Comparison of ENCODE assay signal across 11 cellular contexts in genomic region chr1:85884372-85885035, GRCh38.
DNase-seq lines count a peak whose midpoint lies in the region; ATAC-seq and TF ChIP-seq lines count a peak whose summit lies in the region.
"Had no signal": no experiment of that assay in that cellular context is flagged by ENCODE, and none has a peak within 500 bp of the region (broad histone marks: within the 10 kb centered on the region; RNA-seq: fewer than 3 reads in every experiment).

No MANE protein-coding gene starts in this region.

- no peak for DNase-seq in AG09319 (ENCODE audit: extremely low read depth, low read depth)
- peak; percentile 36 for DNase-seq in HPDE6-E6E7 (ENCODE audit: extremely low spot score)
- peak; percentile 68 for DNase-seq in adipocyte (ENCODE audit: low read depth)
- no peak for DNase-seq in kidney epithelial cell (ENCODE audit: low read depth)
- no peak for DNase-seq in occipital lobe (lab: John Stamatoyannopoulos, UW)
- DNase-seq in cerebellar nuclear complex (lab: John Stamatoyannopoulos, UW) = no peak
- DNase-seq in sigmoid colon = no peak
- no peak for DNase-seq in activated naive CD8-positive, alpha-beta T cell treated with anti-CD3 and anti-CD28 coated beads, Interleukin-2, amount 50 U/mL, for 24 hours
- DNase-seq: activated gamma-delta T cell had no signal

- no peak overlapping the region for H3K4me3 ChIP-seq in adipocyte (ENCODE audit: low read length)
- H3K4me3 ChIP-seq in kidney epithelial cell (ENCODE audit: low read depth, low read length) = no peak overlapping the region
- no peak overlapping the region for H3K4me3 ChIP-seq in sigmoid colon
- H3K4me3 ChIP-seq: GM12878 had no signal

- H3K27me3 ChIP-seq in adipocyte (replicated peaks; ENCODE audit: control insufficient read depth, insufficient read depth, low read length) (no peaks in the 10 kb centered on the region), kidney epithelial cell (ENCODE audit: control insufficient read depth, insufficient read depth, low read length) (no peaks in the 10 kb centered on the region), sigmoid colon (no peaks in the 10 kb centered on the region)

- no peaks in the 10 kb centered on the region for H3K4me1 Mint-ChIP-seq in activated naive CD8-positive, alpha-beta T cell treated with anti-CD3 and anti-CD28 coated beads, Interleukin-2, amount 50 U/mL, for 24 hours

- no peak overlapping the region for H3K27ac ChIP-seq in sigmoid colon
- H3K27ac ChIP-seq: parathyroid adenoma had no signal

- H3K27ac Mint-ChIP-seq in activated naive CD8-positive, alpha-beta T cell treated with anti-CD3 and anti-CD28 coated beads, Interleukin-2, amount 50 U/mL, for 24 hours = no peak overlapping the region

- H3K9me3 ChIP-seq in adipocyte (ENCODE audit: control insufficient read depth, low read length) = no peaks in the 10 kb centered on the region
- H3K9me3 ChIP-seq in sigmoid colon = no peaks in the 10 kb centered on the region

- ATAC-seq in activated naive CD8-positive, alpha-beta T cell treated with anti-CD3 and anti-CD28 coated beads, Interleukin-2, amount 50 U/mL, for 24 hours = no peak
- ATAC-seq: GM12878 had no signal

- H3K36me3 Mint-ChIP-seq in activated naive CD8-positive, alpha-beta T cell treated with anti-CD3 and anti-CD28 coated beads, Interleukin-2, amount 50 U/mL, for 24 hours (ENCODE audit: low read depth) = no peaks in the 10 kb centered on the region

- no peak for TF ChIP-seq POLR2A in sigmoid colon (IDR thresholded peaks at IDR 0.05)

- H3K36me3 ChIP-seq in adipocyte (ENCODE audit: control insufficient read depth, insufficient read depth, low read length, severe bottlenecking) = no peaks in the 10 kb centered on the region
- H3K36me3 ChIP-seq in kidney epithelial cell (ENCODE audit: control insufficient read depth, insufficient read depth, low read length) = no peaks in the 10 kb centered on the region
- H3K36me3 ChIP-seq in sigmoid colon = no peaks in the 10 kb centered on the region

- peaks cover 2% of the 10 kb centered on the region for H3K27me3 Mint-ChIP-seq in activated naive CD8-positive, alpha-beta T cell treated with anti-CD3 and anti-CD28 coated beads, Interleukin-2, amount 50 U/mL, for 24 hours

- TF ChIP-seq CTCF in AG09319 (IDR thresholded peaks at IDR 0.05; ENCODE audit: low read depth, low read length) (peak; percentile 65), kidney epithelial cell (IDR thresholded peaks at IDR 0.05; ENCODE audit: insufficient read depth, low read length, poor library complexity, severe bottlenecking) (peak; percentile 53), sigmoid colon (IDR thresholded peaks at IDR 0.05) (no peak)

- intact Hi-C loops in sigmoid colon (cut with DNase I) = loop anchor here (10.0 kb wide), 1 partner anchor 580 kb away; no protein-coding TSS in a partner anchor

- peaks cover 9% of the 10 kb centered on the region for H3K4me1 ChIP-seq in adipocyte (ENCODE audit: control insufficient read depth, insufficient read depth, low read length)
- H3K4me1 ChIP-seq in sigmoid colon = no peaks in the 10 kb centered on the region
- H3K4me1 ChIP-seq: parathyroid adenoma had no signal

- no peaks in the 10 kb centered on the region for H3K9me3 Mint-ChIP-seq in activated naive CD8-positive, alpha-beta T cell treated with anti-CD3 and anti-CD28 coated beads, Interleukin-2, amount 50 U/mL, for 24 hours

- no peak overlapping the region for H3K9ac ChIP-seq in adipocyte (ENCODE audit: low read length)
- H3K9ac ChIP-seq: parathyroid adenoma had no signal

- TF ChIP-seq EP300 in sigmoid colon (IDR thresholded peaks at IDR 0.05) = no peak

- no peak overlapping the region for H3K4me3 Mint-ChIP-seq in activated naive CD8-positive, alpha-beta T cell treated with anti-CD3 and anti-CD28 coated beads, Interleukin-2, amount 50 U/mL, for 24 hours

- 34 to 53% methylated on average over 1 of the region's 1 CpG for WGBS in sigmoid colon, 2 donors

Comparison
In these comparisons a context has a peak if more than half of its experiments do, and no peak if none do; other contexts are left out.
1. DNase-seq: peak in HPDE6-E6E7 (single experiment) and adipocyte (single experiment); none in AG09319 (single experiment), kidney epithelial cell (single experiment), occipital lobe (single experiment), cerebellar nuclear complex (0 of 2), sigmoid colon (single experiment) and activated naive CD8-positive, alpha-beta T cell treated with anti-CD3 and anti-CD28 coated beads, Interleukin-2, amount 50 U/mL, for 24 hours (single experiment).
2. CTCF ChIP-seq: peak in AG09319 (single experiment) and kidney epithelial cell (single experiment); none in sigmoid colon (0 of 4).